Comparison of ENCODE assay signal across 21 cellular contexts in genomic region chr17:28366605-28367004, GRCh38. TPM values are rescaled to one million over a fixed set of nuclear protein-coding genes. Genes with fewer than 3 reads are reported as not detected.
DNase-seq lines count a peak whose midpoint lies in the region; ATAC-seq and TF ChIP-seq lines count a peak whose summit lies in the region.
"Had no signal": no experiment of that assay in that cellular context is flagged by ENCODE, and none has a peak within 500 bp of the region (broad histone marks: within the 10 kb centered on the region; RNA-seq: fewer than 3 reads in every experiment).

No MANE protein-coding gene starts in this region.

- H3K27me3 Mint-ChIP-seq in HFFc6 (ENCODE audit: insufficient read depth) (no peaks in the 10 kb centered on the region; the same call in 1 of the 2 replicates), chondrocyte (ENCODE audit: low read depth) (no peaks in the 10 kb centered on the region)

- no peak overlapping the region for H2BK120ac ChIP-seq in trophoblast cell (ENCODE audit: insufficient read depth, low read length, poor library complexity)

- H3K79me1 ChIP-seq in trophoblast cell (ENCODE audit: low read length) = no peaks in the 10 kb centered on the region

- DNase-seq in HFFc6 (no peak), chondrocyte (ENCODE audit: low spot score) (peak; percentile 35), trophoblast cell (no peak), GM03348 (ENCODE audit: low spot score) (no peak), KBM-7 (no peak)
- DNase-seq: activated CD4-positive, CD25-positive, alpha-beta regulatory T cell; activated effector memory CD4-positive, alpha-beta T cell treated with Interleukin-2 at 50 U/mL for 16 hours; CD8-positive, alpha-beta T cell; DND-41; foreskin melanocyte; mucosa of descending colon; NCI-H1436; stimulated activated naive CD4-positive, alpha-beta T cell; transverse colon had no signal

- no peaks in the 10 kb centered on the region for H3K79me2 ChIP-seq in DOHH2 (ENCODE audit: control insufficient read depth, low read length)
- H3K79me2 ChIP-seq in trophoblast cell (ENCODE audit: control insufficient read depth, insufficient read depth, low read length, poor library complexity) = no peaks in the 10 kb centered on the region

- H3K9ac ChIP-seq in liver (ENCODE audit: low read depth in 1 of 2, low read length in 2 of 2) (no peak overlapping the region), trophoblast cell (ENCODE audit: low read length) (no peak overlapping the region)

- H3K9me3 ChIP-seq in DOHH2 (ENCODE audit: control insufficient read depth, insufficient read depth, low read length) (no peaks in the 10 kb centered on the region), liver (ENCODE audit: control insufficient read depth in 4 of 4, low read length in 3 of 4) (no peaks in the 10 kb centered on the region), trophoblast cell (ENCODE audit: insufficient read depth, low read depth, low read length) (no peaks in the 10 kb centered on the region)
- H3K9me3 ChIP-seq: mucosa of descending colon, transverse colon had no signal

- no peak overlapping the region for H3K27ac Mint-ChIP-seq in HFFc6
- no peak overlapping the region for H3K27ac Mint-ChIP-seq in chondrocyte (ENCODE audit: unreplicated experiment)

- H3K4me3 ChIP-seq in DOHH2 (ENCODE audit: low read length) (no peak overlapping the region), liver (ENCODE audit: low read depth in 1 of 3, low read length in 3 of 3) (peak overlapping the region in 1 of 3 donors; percentile 72), trophoblast cell (ENCODE audit: low read depth, low read length) (no peak overlapping the region)
- H3K4me3 ChIP-seq: mucosa of descending colon, transverse colon had no signal

- H3K9me3 Mint-ChIP-seq in HFFc6 (no peaks in the 10 kb centered on the region), chondrocyte (ENCODE audit: low read depth) (no peaks in the 10 kb centered on the region)
- H3K9me3 Mint-ChIP-seq: CD8-positive, alpha-beta T cell had no signal

- 58% methylated on average over 1 of the region's 1 CpG for WGBS in liver
- WGBS in trophoblast cell (ENCODE audit: extremely low coverage, insufficient coverage, insufficient read length) = no CpG with 5 or more reads among the region's 1 CpG

- H3F3A ChIP-seq in DOHH2 (ENCODE audit: control insufficient read depth, insufficient read depth) = peaks cover 9% of the 10 kb centered on the region

- H3K4me1 Mint-ChIP-seq in HFFc6 (ENCODE audit: low read depth) (peaks cover 17% of the 10 kb centered on the region), chondrocyte (ENCODE audit: low read depth) (peaks cover 16% of the 10 kb centered on the region)

- no peak overlapping the region for H3K14ac ChIP-seq in trophoblast cell (ENCODE audit: low read length)

- H3K4me2 ChIP-seq in DOHH2 (ENCODE audit: low read length) = no peak overlapping the region
- no peak overlapping the region for H3K4me2 ChIP-seq in trophoblast cell (ENCODE audit: low read length)

- no peaks in the 10 kb centered on the region for H3K36me3 Mint-ChIP-seq in HFFc6 (ENCODE audit: low read depth)
- H3K36me3 Mint-ChIP-seq in chondrocyte (ENCODE audit: low read depth) = no peaks in the 10 kb centered on the region

- no peak overlapping the region for H3K23ac ChIP-seq in trophoblast cell (ENCODE audit: low read length)

- H2BK5ac ChIP-seq in trophoblast cell (ENCODE audit: low read depth, low read length, poor library complexity) = no peak overlapping the region

- H2BK12ac ChIP-seq in trophoblast cell (ENCODE audit: low read length) = no peak overlapping the region

- H3K4me3 Mint-ChIP-seq in HFFc6 = no peak overlapping the region
- no peak overlapping the region for H3K4me3 Mint-ChIP-seq in chondrocyte (ENCODE audit: unreplicated experiment)
- H3K4me3 Mint-ChIP-seq: CD8-positive, alpha-beta T cell had no signal

- H3K27me3 ChIP-seq in DOHH2 (ENCODE audit: control insufficient read depth, low read length) = no peaks in the 10 kb centered on the region
- H3K27me3 ChIP-seq in liver (ENCODE audit: control insufficient read depth in 4 of 4, insufficient read depth in 4 of 4, low read length in 3 of 4) = no peaks in the 10 kb centered on the region
- peaks cover 1% of the 10 kb centered on the region for H3K27me3 ChIP-seq in trophoblast cell (ENCODE audit: insufficient read depth, low read length)
- H3K27me3 ChIP-seq: transverse colon had no signal

- no peak overlapping the region for H2AFZ ChIP-seq in trophoblast cell (ENCODE audit: insufficient read depth, low read length, poor library complexity)

- H2AK5ac ChIP-seq in trophoblast cell (ENCODE audit: low read length) = no peak overlapping the region

- no peak overlapping the region for H3K18ac ChIP-seq in trophoblast cell (ENCODE audit: low read length)

- TF ChIP-seq CTCF in DOHH2 (IDR thresholded peaks at IDR 0.05; ENCODE audit: low read depth, low read length, poor library complexity, severe bottlenecking) (peak; percentile 43), HFFc6 (IDR thresholded peaks at IDR 0.05) (peak; percentile 44; the same call in 1 of the 2 replicates), chondrocyte (IDR thresholded peaks at IDR 0.05) (peak; percentile 16), liver (IDR thresholded peaks at IDR 0.05; ENCODE audit: low read depth, low read length, missing input control) (peak; percentile 10)

- H3K4ac ChIP-seq in trophoblast cell (ENCODE audit: low read depth, low read length) = no peak overlapping the region

- H3K4me1 ChIP-seq in DOHH2 (ENCODE audit: control insufficient read depth, low read length) (peaks cover 7% of the 10 kb centered on the region), liver (ENCODE audit: control insufficient read depth in 4 of 4, insufficient read depth in 4 of 4, low read length in 3 of 4) (peaks cover 2 to 41% (median 33%) of the 10 kb centered on the region in 4 donors), trophoblast cell (ENCODE audit: control insufficient read depth in 1 of 2, insufficient read depth in 2 of 2, low read length in 2 of 2) (peaks cover 10 to 15% of the 10 kb centered on the region in 2 experiments)

- ATAC-seq in GM18867 (IDR thresholded peaks at IDR 0.05; ENCODE audit: unreplicated experiment) = no peak
- ATAC-seq: CD8-positive, alpha-beta T cell; left lobe of liver; mucosa of descending colon had no signal

- in situ Hi-C loops in KBM-7 (cut with MboI; ENCODE audit: low pct_unique_long_range_greater_than_20kb, low sequenced_read_pairs) = no loop called here

- H3K9me2 ChIP-seq in DOHH2 (replicated peaks; ENCODE audit: control insufficient read depth, low read length) = no peaks in the 10 kb centered on the region

- H4K91ac ChIP-seq in trophoblast cell (ENCODE audit: low read depth, low read length) = no peak overlapping the region

- H3K27ac ChIP-seq in DOHH2 (ENCODE audit: low read depth, low read length) = no peak overlapping the region
- peak overlapping the region; percentile 75 to 77 for H3K27ac ChIP-seq in liver (ENCODE audit: low read depth in 1 of 2, low read length in 2 of 2)
- no peak overlapping the region for H3K27ac ChIP-seq in trophoblast cell (ENCODE audit: low read depth, low read length)
- H3K27ac ChIP-seq: transverse colon had no signal

- no peak overlapping the region for H4K8ac ChIP-seq in trophoblast cell (ENCODE audit: low read depth, low read length)

- H4K20me1 ChIP-seq in DOHH2 (ENCODE audit: control insufficient read depth, insufficient read depth, low read depth, low read length) = no peaks in the 10 kb centered on the region

- TF ChIP-seq RAD21 in liver (IDR thresholded peaks at IDR 0.05) = no peak

- H3K36me3 ChIP-seq in DOHH2 (ENCODE audit: control insufficient read depth, low read length) (peaks cover 15% of the 10 kb centered on the region), liver (ENCODE audit: control insufficient read depth in 4 of 4, insufficient read depth in 3 of 4, low read depth in 1 of 4, low read length in 3 of 4) (peaks cover 5 to 25% (median 12%) of the 10 kb centered on the region in 4 donors), trophoblast cell (ENCODE audit: control insufficient read depth in 1 of 2, insufficient read depth in 2 of 2, low read length in 2 of 2) (peaks cover 10 to 25% of the 10 kb centered on the region in 2 experiments)

- H4K12ac ChIP-seq in trophoblast cell (ENCODE audit: low read depth, low read length) = no peak overlapping the region

TF ChIP-seq in liver, 16 proteins besides CTCF, POLR2A, EP300 and RAD21 (continues in another document):
- TF ChIP-seq ATF3 (IDR thresholded peaks at IDR 0.05) (no peak), FOXA2 (IDR thresholded peaks at IDR 0.05) (no peak), HNF4G (IDR thresholded peaks at IDR 0.05) (no peak), FOXA1 (IDR thresholded peaks at IDR 0.05) (no peak), GABPA (IDR thresholded peaks at IDR 0.05 in 1 of 2, conservative IDR thresholded peaks at IDR 0.05 in 1 of 2) (no peak), EGR1 (IDR thresholded peaks at IDR 0.05; ENCODE audit: low read depth in 2 of 2) (no peak), SP1 (IDR thresholded peaks at IDR 0.05) (no peak)

RNA-seq across cellular contexts. Expression of gene SEBOX, which starts 1.6 kb away (rescaled TPM):
- total RNA-seq in HFFc6 (2021; fragmentation: NEBNext Ultra II Directional; extraction: Animal tissue kit (Norgen Biotek cat#: 25700)) = not detected
- total RNA-seq in chondrocyte (not detected in 3 replicates), liver (under 1 TPM; 0.19 to 0.59 TPM)
- not detected for polyA plus RNA-seq in liver
- polyA plus RNA-seq in trophoblast cell (2013) = not detected in 2 replicates
- total RNA-seq: CD8-positive, alpha-beta T cell; cerebellum; left lobe of liver; LHCN-M2; mucosa of descending colon; renal cortical epithelial cell; transverse colon had no signal

RNA-seq across cellular contexts. Expression of gene VTN, which starts 3.5 kb away (rescaled TPM):
- under 1 TPM; 0.36 to 0.76 (median 0.60) TPM for total RNA-seq in HFFc6 (2021; fragmentation: NEBNext Ultra II Directional; extraction: Animal tissue kit (Norgen Biotek cat#: 25700))
- 0.31 to 0.55 TPM (median 0.41 TPM) in 3 replicates for total RNA-seq in chondrocyte
- 1,000 to 10,000 TPM; 1,668 to 3,689 TPM for total RNA-seq in liver
- polyA plus RNA-seq in liver = 1,000 to 10,000 TPM; 3,352 to 4,059 TPM
- 0.42 and 0.44 TPM in 2 replicates for polyA plus RNA-seq in trophoblast cell (2013)
- total RNA-seq: renal cortical epithelial cell, transverse colon had no signal

RNA-seq across cellular contexts. Expression of gene SARM1, which starts 4.9 kb away (rescaled TPM):
- total RNA-seq in HFFc6 (2021; fragmentation: NEBNext Ultra II Directional; extraction: Animal tissue kit (Norgen Biotek cat#: 25700)) = 10 to 100 TPM; 15.1 to 18.9 (median 16.8) TPM
- total RNA-seq in chondrocyte (22.2 to 24.1 TPM (median 23.0 TPM) in 3 replicates), liver (1 to 10 TPM; 4.9 to 5.4 TPM)
- 1 to 10 TPM; 2.4 to 5.4 TPM for polyA plus RNA-seq in liver
- 0.49 and 0.60 TPM in 2 replicates for polyA plus RNA-seq in trophoblast cell (2013)

RNA-seq across cellular contexts. Expression of gene POLDIP2, which starts 9.3 kb away (rescaled TPM):
- 100 to 1,000 TPM; 104 to 118 (median 106) TPM for total RNA-seq in HFFc6 (2021; fragmentation: NEBNext Ultra II Directional; extraction: Animal tissue kit (Norgen Biotek cat#: 25700))
- total RNA-seq in chondrocyte (70.1 to 70.8 TPM (median 70.4 TPM) in 3 replicates), liver (100 to 1,000 TPM in 1 of 2 donors, 10 to 100 TPM in 1; 65.5 to 117 TPM)
- polyA plus RNA-seq in liver = 100 to 1,000 TPM in 1 of 2 donors, 10 to 100 TPM in 1; 90.2 to 150 TPM
- 43.5 and 44.3 TPM in 2 replicates for polyA plus RNA-seq in trophoblast cell (2013)

RNA-seq across cellular contexts. Expression of gene TNFAIP1, which starts 31.0 kb away (rescaled TPM):
- 10 to 100 TPM; 73.8 to 89.7 (median 85.2) TPM for total RNA-seq in HFFc6 (2021; fragmentation: NEBNext Ultra II Directional; extraction: Animal tissue kit (Norgen Biotek cat#: 25700))
- total RNA-seq in chondrocyte (52.0 to 79.5 TPM (median 74.0 TPM) in 3 replicates), liver (10 to 100 TPM; 11.7 to 21.9 TPM)
- 10 to 100 TPM; 17.4 to 31.7 TPM for polyA plus RNA-seq in liver
- 64.5 and 64.8 TPM in 2 replicates for polyA plus RNA-seq in trophoblast cell (2013)

Comparison
In these comparisons a context has a peak if more than half of its experiments do, and no peak if none do; other contexts are left out.
1. H3K27ac ChIP-seq: peak in liver (2 of 2); none in DOHH2 (single experiment) and trophoblast cell (single experiment).
2. RNA of gene VTN, which starts 3.5 kb away (total RNA-seq): 1,668 to 3,689 TPM in liver; 0.36 to 0.76 TPM in HFFc6 and 0.31 to 0.55 TPM in chondrocyte; every median in the first group is over 100 times any median in the second.
3. Peak in every context shown above with its lines, with median percentiles within 50 percentile points of each other: CTCF ChIP-seq.